In the genomic region with DNA sequence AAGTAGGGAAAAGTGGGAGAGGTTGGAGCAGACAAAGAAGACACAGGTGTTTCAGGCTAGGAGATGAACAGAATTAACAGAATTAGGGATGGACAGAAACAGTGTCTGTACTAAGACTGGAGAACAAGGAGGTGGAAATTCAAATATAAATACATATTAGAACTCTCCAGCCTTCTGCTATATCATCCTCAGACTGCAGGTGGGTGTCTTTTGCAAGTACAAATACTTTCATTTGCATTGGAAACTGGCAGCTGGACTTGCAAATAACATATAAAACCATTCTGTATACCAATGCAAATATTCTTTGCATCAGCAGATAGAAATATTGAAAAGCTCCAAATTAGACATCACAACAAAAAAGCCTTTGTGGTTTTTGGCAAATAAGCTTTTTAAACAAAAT, we compare ENCODE assay signal across 13 cellular contexts.
DNase-seq lines count a peak whose midpoint lies in the region; ATAC-seq and TF ChIP-seq lines count a peak whose summit lies in the region.
"Had no signal": no experiment of that assay in that cellular context is flagged by ENCODE, and none has a peak within 500 bp of the region (broad histone marks: within the 10 kb centered on the region; RNA-seq: fewer than 3 reads in every experiment).

No MANE protein-coding gene starts in this region.

- H3K79me2 ChIP-seq in PC-3 (ENCODE audit: low read length) = no peaks in the 10 kb centered on the region

- POLR2A ChIA-PET in PC-3 (lab: Charles Lee; ENCODE audit: unreplicated experiment) = no interaction called here

- H3K4me3 Mint-ChIP-seq in nephron = no peak overlapping the region
- H3K4me3 Mint-ChIP-seq in activated naive CD4-positive, alpha-beta T cell treated with anti-CD3 and anti-CD28 coated beads for 36 hours = no peak overlapping the region
- H3K4me3 Mint-ChIP-seq: activated CD4-positive, alpha-beta T cell treated with anti-CD3 and anti-CD28 coated beads, Interleukin-2, amount 10 ng/mL, durations not matched to agents 7 days and 5 days; activated naive CD8-positive, alpha-beta T cell had no signal

- peaks cover 6% of the 10 kb centered on the region for H3K9me3 Mint-ChIP-seq in nephron
- H3K9me3 Mint-ChIP-seq in activated naive CD4-positive, alpha-beta T cell treated with anti-CD3 and anti-CD28 coated beads for 36 hours = no peaks in the 10 kb centered on the region
- H3K9me3 Mint-ChIP-seq: activated CD4-positive, alpha-beta T cell treated with anti-CD3 and anti-CD28 coated beads, Interleukin-2, amount 10 ng/mL, durations not matched to agents 7 days and 5 days had no signal

- no peaks in the 10 kb centered on the region for H4K20me1 ChIP-seq in PC-3 (ENCODE audit: low read length)

- no peak overlapping the region for H2AFZ ChIP-seq in PC-3 (ENCODE audit: low read length)

- BruUV-seq in PC-3 (replicated peaks; lab: Mats Ljungman, UMichigan) = no TSS peak

- no peaks in the 10 kb centered on the region for H3K27me3 ChIP-seq in PC-3 (ENCODE audit: low read length)

- no peaks in the 10 kb centered on the region for H3K9me3 ChIP-seq in PC-3 (ENCODE audit: low read length)

- H3F3A ChIP-seq in PC-3 (ENCODE audit: low read length, unreplicated experiment) = no peaks in the 10 kb centered on the region

- CTCF ChIA-PET in PC-3 (lab: Charles Lee) = interaction anchor here (0.7 kb wide), 1 partner anchor 336 kb away, joined by 3 read pairs; no protein-coding TSS in a partner anchor
- CTCF ChIA-PET in activated naive CD4-positive, alpha-beta T cell treated with anti-CD3 and anti-CD28 coated beads for 36 hours (lab: Charles Lee) = no interaction called here

- TF ChIP-seq CTCF in PC-3 (conservative IDR thresholded peaks at IDR 0.05; ENCODE audit: low read depth, low read length) = no peak
- TF ChIP-seq CTCF in nephron (IDR thresholded peaks at IDR 0.05; ENCODE audit: unreplicated experiment in 3 of 3) = peak; percentile 13 to 19 (median 17)

- H3K36me3 Mint-ChIP-seq in nephron (ENCODE audit: low read depth) = no peaks in the 10 kb centered on the region
- no peaks in the 10 kb centered on the region for H3K36me3 Mint-ChIP-seq in activated naive CD4-positive, alpha-beta T cell treated with anti-CD3 and anti-CD28 coated beads for 36 hours (ENCODE audit: low read depth)
- H3K36me3 Mint-ChIP-seq: activated naive CD8-positive, alpha-beta T cell had no signal

- no peak overlapping the region for H3K4me3 ChIP-seq in PC-3 (ENCODE audit: low read length)
- H3K4me3 ChIP-seq: left ventricle myocardium inferior, smooth muscle cell had no signal

- H3K4me2 ChIP-seq in PC-3 (ENCODE audit: low read length) = no peak overlapping the region
- H3K4me2 ChIP-seq: smooth muscle cell had no signal

- H3K27ac ChIP-seq in PC-3 (ENCODE audit: low read length) = no peak overlapping the region
- H3K27ac ChIP-seq: left ventricle myocardium inferior had no signal

- H3K9me2 ChIP-seq in PC-3 (replicated peaks; ENCODE audit: low read length) = no peaks in the 10 kb centered on the region

- H3K27ac Mint-ChIP-seq in nephron = no peak overlapping the region
- no peak overlapping the region for H3K27ac Mint-ChIP-seq in activated naive CD4-positive, alpha-beta T cell treated with anti-CD3 and anti-CD28 coated beads for 36 hours
- H3K27ac Mint-ChIP-seq: activated CD4-positive, alpha-beta T cell treated with anti-CD3 and anti-CD28 coated beads, Interleukin-2, amount 10 ng/mL, durations not matched to agents 7 days and 5 days; activated naive CD8-positive, alpha-beta T cell had no signal

- no peaks in the 10 kb centered on the region for H3K36me3 ChIP-seq in PC-3 (ENCODE audit: low read depth, low read length)
- H3K36me3 ChIP-seq: left ventricle myocardium inferior had no signal

- no peak overlapping the region for H3K9ac ChIP-seq in PC-3 (ENCODE audit: low read length)

- H3K27me3 Mint-ChIP-seq in nephron (ENCODE audit: low read depth) = peaks cover 8% of the 10 kb centered on the region
- H3K27me3 Mint-ChIP-seq in activated naive CD4-positive, alpha-beta T cell treated with anti-CD3 and anti-CD28 coated beads for 36 hours (ENCODE audit: low read depth) = no peaks in the 10 kb centered on the region
- H3K27me3 Mint-ChIP-seq: activated CD4-positive, alpha-beta T cell treated with anti-CD3 and anti-CD28 coated beads, Interleukin-2, amount 10 ng/mL, durations not matched to agents 7 days and 5 days; activated naive CD8-positive, alpha-beta T cell had no signal

- no peaks in the 10 kb centered on the region for H3K4me1 Mint-ChIP-seq in nephron
- H3K4me1 Mint-ChIP-seq in activated naive CD4-positive, alpha-beta T cell treated with anti-CD3 and anti-CD28 coated beads for 36 hours (ENCODE audit: low read depth) = no peaks in the 10 kb centered on the region
- H3K4me1 Mint-ChIP-seq: activated CD4-positive, alpha-beta T cell treated with anti-CD3 and anti-CD28 coated beads, Interleukin-2, amount 10 ng/mL, durations not matched to agents 7 days and 5 days had no signal

- ATAC-seq in GM19035 (IDR thresholded peaks at IDR 0.05; ENCODE audit: unreplicated experiment) (peak; percentile 43), HG02763 (IDR thresholded peaks at IDR 0.05; ENCODE audit: unreplicated experiment) (peak; percentile 35), PC-3 (peak; percentile 24; the same call in 1 of the 2 replicates)
- ATAC-seq in activated CD4-positive, CD25-positive, alpha-beta regulatory T cell treated with anti-CD3 and anti-CD28 coated beads, Interleukin-2, amount 50 U/mL, for 24 hours = no peak
- ATAC-seq: Panc1 had no signal

- intact Hi-C loops in PC-3 (cut with micrococcal nuclease) = loop anchor here (2.0 to 10.0 kb wide), 3 partner anchors 244 to 634 kb away; no protein-coding TSS in a partner anchor
- intact Hi-C loops in activated naive CD4-positive, alpha-beta T cell treated with anti-CD3 and anti-CD28 coated beads for 36 hours (cut with micrococcal nuclease) = no loop called here

- H3K4me1 ChIP-seq in PC-3 (ENCODE audit: insufficient read depth, low read length) = no peaks in the 10 kb centered on the region

- no peak for DNase-seq in PC-3
- no peak for DNase-seq in C1 segment of cervical spinal cord (lab: John Stamatoyannopoulos, UW)
- no peak for DNase-seq in activated naive CD4-positive, alpha-beta T cell treated with anti-CD3 and anti-CD28 coated beads for 36 hours
- DNase-seq in islet precursor cell = no peak
- DNase-seq: activated CD4-positive, alpha-beta T cell treated with anti-CD3 and anti-CD28 coated beads, Interleukin-2, amount 10 ng/mL, durations not matched to agents 7 days and 5 days; left ventricle myocardium inferior had no signal

Comparison
In these comparisons a context has a peak if more than half of its experiments do, and no peak if none do; other contexts are left out.
1. ATAC-seq: peak in GM19035 (single experiment), HG02763 (single experiment) and PC-3 (single experiment); none in activated CD4-positive, CD25-positive, alpha-beta regulatory T cell treated with anti-CD3 and anti-CD28 coated beads, Interleukin-2, amount 50 U/mL, for 24 hours (0 of 2).